12 cellular contexts compared by ENCODE assay signal in the genomic region with DNA sequence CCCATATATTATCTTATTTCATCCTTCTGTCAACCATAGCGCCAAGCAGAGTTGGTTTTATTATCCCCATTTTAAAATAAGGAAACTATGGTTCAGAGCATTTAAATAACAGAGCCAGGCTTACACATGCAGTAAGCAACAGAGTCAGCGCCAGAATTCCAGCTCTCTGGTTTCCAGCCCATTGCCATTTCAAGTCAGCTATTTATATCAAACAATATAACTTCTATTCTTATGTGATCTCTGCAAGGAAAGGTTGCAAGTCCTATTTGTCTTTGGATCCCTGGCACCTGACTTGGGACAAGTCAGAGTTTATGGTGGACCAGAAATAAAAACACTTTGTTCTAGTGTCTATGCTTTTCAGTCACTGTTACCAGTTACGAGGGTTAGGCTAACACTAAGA.
"Had no signal": no experiment of that assay in that cellular context is flagged by ENCODE, and none has a peak within 500 bp of the region (broad histone marks: within the 10 kb centered on the region; RNA-seq: fewer than 3 reads in every experiment).

No MANE protein-coding gene starts in this region.

- H3K36me3 ChIP-seq: brain microvascular endothelial cell had no signal

- H3K27ac ChIP-seq: brain microvascular endothelial cell, foreskin keratinocyte had no signal

- DNase-seq: activated naive CD8-positive, alpha-beta T cell treated with anti-CD3 and anti-CD28 coated beads for 36 hours; amygdala; brain microvascular endothelial cell; cortex of kidney; effector CD4-positive, alpha-beta T cell; foreskin keratinocyte; mesendoderm; SHP77 treated with DMSO at 0.1 percent for 48 hours; stimulated activated CD4-positive, alpha-beta T cell treated with anti-CD3 and anti-CD28 coated beads, Interleukin-2, amount 100 ng/mL, for 48 hours; trophoblast cell had no signal

- H3K4me1 ChIP-seq: foreskin keratinocyte had no signal

- H3K27me3 ChIP-seq: brain microvascular endothelial cell, foreskin keratinocyte had no signal

- ATAC-seq: activated CD4-positive, CD25-positive, alpha-beta regulatory T cell treated with anti-CD3 and anti-CD28 coated beads, Interleukin-2, amount 50 U/mL, for 24 hours; foreskin keratinocyte; stimulated activated memory B cell treated with anti-CD40 and anti-IgM and Interleukin-4, amounts not matched to agents 10 μg/mL and 1 μg/mL and 100 μg/mL, for 72 hours had no signal
